Comparison of ENCODE assay signal across 8 cellular contexts in the genomic region with DNA sequence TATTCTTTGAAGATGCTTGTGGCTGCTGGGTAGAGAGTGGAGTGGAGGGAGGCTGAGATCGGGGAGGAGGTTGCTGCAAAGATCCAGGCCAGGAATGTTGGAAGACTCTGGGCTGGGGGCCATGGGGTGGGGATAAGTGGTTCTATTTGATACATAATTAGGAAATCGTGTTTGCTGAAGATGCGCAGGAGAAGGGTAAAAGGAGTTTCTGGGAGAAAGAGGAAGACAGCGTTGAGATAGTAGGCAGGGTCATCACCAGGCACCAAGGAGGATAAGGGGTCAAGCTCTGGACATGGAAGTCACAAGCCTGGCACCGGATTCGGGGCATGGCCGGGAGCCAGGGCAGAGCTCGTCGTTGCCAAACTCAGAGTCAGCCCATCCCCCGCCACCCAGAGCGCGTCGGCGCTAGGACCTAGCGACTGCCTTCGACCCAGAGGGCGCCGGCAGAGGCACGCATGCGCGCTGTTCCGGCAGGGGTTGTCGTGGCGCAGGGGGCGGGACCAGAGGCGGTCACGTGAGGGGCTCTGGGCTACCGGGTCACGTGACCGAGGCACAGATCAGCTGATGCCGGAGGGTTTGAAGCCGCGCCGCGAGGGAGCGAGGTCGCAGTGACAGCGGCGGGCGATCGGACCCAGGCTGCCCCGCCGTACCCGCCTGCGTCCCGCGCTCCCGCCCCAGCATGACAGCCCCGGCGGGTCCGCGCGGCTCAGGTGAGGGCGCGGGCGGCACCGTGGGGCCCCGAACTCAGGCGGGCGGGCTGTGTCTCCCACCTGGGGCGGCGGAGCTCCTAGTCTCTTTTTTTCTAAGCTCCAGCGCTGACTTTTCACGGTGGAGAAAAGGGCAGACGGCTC. TPM values are rescaled to one million over a fixed set of nuclear protein-coding genes. Genes with fewer than 3 reads are reported as not detected.
DNase-seq lines count a peak whose midpoint lies in the region; ATAC-seq and TF ChIP-seq lines count a peak whose summit lies in the region.

MCOLN1 (plus strand) TSS at position 553 of the 851 bp plus-strand sequence; CDS start at position 680, 127 bp downstream.

- ATAC-seq in GM19035 (IDR thresholded peaks at IDR 0.05; ENCODE audit: unreplicated experiment) (peak; percentile 86), HG03378 (IDR thresholded peaks at IDR 0.05; ENCODE audit: unreplicated experiment) (peak; percentile 67)

- no peak for TF ChIP-seq CTCF in AG09319 (IDR thresholded peaks at IDR 0.05; ENCODE audit: low read depth, low read length)

- DNase-seq in AG09319 (ENCODE audit: extremely low read depth, low read depth), result peak; percentile 92
- peak; percentile 92 for DNase-seq in NCI-H460 (ENCODE audit: extremely low read depth, low read depth)
- peak; percentile 100 for DNase-seq in activated CD4-positive, alpha-beta T cell treated with anti-CD3 and anti-CD28 coated beads for 1 hour
- peak; percentile 100 for DNase-seq in cerebellum (ENCODE audit: low spot score)
- peak; percentile 87 for DNase-seq in kidney glomerular epithelial cell (lab: John Stamatoyannopoulos, UW)
- DNase-seq in stimulated activated CD4-positive, alpha-beta T cell treated with anti-CD3 and anti-CD28 coated beads, Interleukin-1b, Interleukin-23, amount 100 ng/mL, for 1 hour (ENCODE audit: low read depth in 2 of 2), result peak; percentile 99

RNA-seq across cellular contexts. Expression of gene MCOLN1, which starts in this region (rescaled TPM):
- total RNA-seq in NCI-H460 (2014; rRNA removed; shearing (Covaris generic)), result 3.3 and 3.9 TPM in 2 replicates
- polyA plus RNA-seq in NCI-H460 (2014; cell fraction: nucleus; rRNA removed), result 10.2 and 20.3 TPM in 2 replicates
- total RNA-seq in cerebellum, result 9.6 TPM

Comparison
In these comparisons a context has a peak if more than half of its experiments do, and no peak if none do; other contexts are left out.
1. Peak in every context shown above with its lines: DNase-seq and ATAC-seq.